8 cellular contexts compared by ENCODE assay signal in genomic region chr1:28642847-28643635, GRCh38. TPM values are rescaled to one million over a fixed set of nuclear protein-coding genes. Genes with fewer than 3 reads are reported as not detected.
DNase-seq lines count a peak whose midpoint lies in the region; ATAC-seq lines count a peak whose summit lies in the region.

TSS of gene TAF12 (minus strand) at chr1:28643067. CDS start at chr1:28622081, 20,986 bp downstream.

- ATAC-seq in GM19035 (IDR thresholded peaks at IDR 0.05; ENCODE audit: unreplicated experiment) = peak; percentile 81
- ATAC-seq in HG03354 (IDR thresholded peaks at IDR 0.05; ENCODE audit: poor library complexity, severe bottlenecking, unreplicated experiment) = peak; percentile 82

- peak; percentile 88 to 93 for DNase-seq in AML-193 (lab: John Stamatoyannopoulos, UW)
- DNase-seq in NCI-H446 treated with DMSO at 0.1 percent for 48 hours (lab: John Stamatoyannopoulos, UW) = peak; percentile 93
- peak; percentile 85 for DNase-seq in activated CD4-positive, CD25-positive, alpha-beta regulatory T cell treated with anti-CD3 and anti-CD28 coated beads, Interleukin-2, amount 50 U/mL, for 72 hours
- DNase-seq in cerebellum (ENCODE audit: low spot score) = peak; percentile 93
- peak; percentile 92 for DNase-seq in kidney glomerular epithelial cell (lab: John Stamatoyannopoulos, UW)
- peak; percentile 84 to 86 for DNase-seq in stimulated activated CD4-positive, alpha-beta T cell treated with anti-CD3 and anti-CD28 coated beads, Interleukin-1b, Interleukin-23, amount 100 ng/mL, for 1 hour (ENCODE audit: low read depth in 2 of 2)

RNA-seq across cellular contexts. Expression of gene TAF12, which starts in this region (rescaled TPM):
- total RNA-seq in cerebellum = 15.2 TPM

Comparison
In these comparisons a context has a peak if more than half of its experiments do, and no peak if none do; other contexts are left out.
1. Peak in every context shown above with its lines: DNase-seq and ATAC-seq.